31 cellular contexts compared by ENCODE assay signal in genomic region chr14:59591641-59592040, GRCh38. TPM values are rescaled to one million over a fixed set of nuclear protein-coding genes. Genes with fewer than 3 reads are reported as not detected.
"Had no signal": no experiment of that assay in that cellular context is flagged by ENCODE, and none has a peak within 500 bp of the region (broad histone marks: within the 10 kb centered on the region; RNA-seq: fewer than 3 reads in every experiment).

No MANE protein-coding gene starts in this region.

- FAIRE-seq: astrocyte had no signal

- H3K27me3 ChIP-seq: cardiac muscle cell, esophagus muscularis mucosa had no signal

- H3K4me3 ChIP-seq: cardiac muscle cell, esophagus muscularis mucosa, heart left ventricle had no signal

- H3K4me1 ChIP-seq: esophagus muscularis mucosa had no signal

- H3K36me3 ChIP-seq: cardiac muscle cell, esophagus muscularis mucosa, heart left ventricle, WERI-Rb-1 had no signal

- H3K27ac ChIP-seq: cardiac muscle cell, esophagus muscularis mucosa, heart left ventricle, WERI-Rb-1 had no signal

- DNase-seq: activated B cell treated with CpG ODN at 0.5 μM for 24 hours; activated CD4-positive, alpha-beta T cell treated with anti-CD3 and anti-CD28 coated beads for 48 hours; activated CD4-positive, alpha-beta T cell treated with anti-CD3 and anti-CD28 coated beads, Interleukin-2, amount 50 U/mL, for 1 hour; activated CD4-positive, alpha-beta T cell treated with anti-CD3 and anti-CD28 coated beads, Interleukin-2, amount 50 U/mL, for 48 hours; activated CD8-positive, alpha-beta memory T cell treated with anti-CD3 and anti-CD28 coated beads for 24 hours; activated CD8-positive, alpha-beta T cell treated with anti-CD3 and anti-CD28 coated beads for 36 hours; activated effector memory CD4-positive, alpha-beta T cell treated with Interleukin-2 at 50 U/mL for 16 hours; activated gamma-delta T cell treated with Interleukin-2 at 50 U/mL for 16 hours; activated naive CD4-positive, alpha-beta T cell treated with anti-CD3 and anti-CD28 coated beads, Interleukin-2, amount 50 U/mL, for 16 hours; activated naive CD4-positive, alpha-beta T cell treated with Interleukin-2 at 50 U/mL for 16 hours; activated T-cell treated with anti-CD3 and anti-CD28 coated beads, Interleukin-2, amount 50 U/mL, for 4 hours; amniotic stem cell; anterior cingulate cortex; cortex of kidney; dermis blood vessel endothelial cell; effector CD4-positive, alpha-beta T cell; effector memory CD8-positive, alpha-beta T cell; erythroblast; foreskin melanocyte; heart left ventricle; T-helper 1 cell; T-helper 17 cell; T1000; WERI-Rb-1 had no signal

- H3K9me3 ChIP-seq: esophagus muscularis mucosa had no signal

RNA-seq across cellular contexts. Expression of gene CCDC175, which starts 15.0 kb away (rescaled TPM):
- total RNA-seq: activated B cell treated with CpG ODN at 0.5 μM for 24 hours; activated CD8-positive, alpha-beta T cell treated with anti-CD3 and anti-CD28 coated beads for 36 hours; activated T-cell treated with anti-CD3 and anti-CD28 coated beads, Interleukin-2, amount 50 U/mL, for 4 hours; activated T-helper 17 cell treated with anti-CD3 and anti-CD28 coated beads, Interleukin-2, amount 50 U/mL, for 72 hours; astrocyte; cardiac muscle cell; dermis blood vessel endothelial cell; esophagus muscularis mucosa; fibroblast of lung; fibroblast of villous mesenchyme; heart left ventricle had no signal
- polyA plus RNA-seq: adipose tissue, cardiac muscle cell, fibroblast of lung, heart left ventricle had no signal
